Comparison of ENCODE assay signal across 33 cellular contexts in the genomic region with DNA sequence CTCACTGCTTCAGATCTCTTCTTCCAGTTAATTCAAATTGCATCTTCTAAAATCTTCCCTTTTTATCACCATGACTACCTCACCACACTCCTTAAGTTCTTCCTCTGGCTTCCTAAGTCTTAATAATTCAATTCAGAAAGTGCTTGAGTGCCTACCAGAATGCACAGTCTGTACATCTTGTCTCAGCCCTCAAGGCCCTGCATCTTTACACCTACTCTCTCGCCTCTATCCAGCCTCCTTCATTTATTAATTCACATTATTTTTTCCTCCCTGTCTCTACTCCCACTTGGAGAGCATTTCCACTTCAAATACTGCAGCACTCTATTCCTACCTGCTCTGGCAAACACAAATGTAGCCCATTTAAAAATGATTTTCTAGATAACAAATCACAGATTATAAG.
"Had no signal": no experiment of that assay in that cellular context is flagged by ENCODE, and none has a peak within 500 bp of the region (broad histone marks: within the 10 kb centered on the region; RNA-seq: fewer than 3 reads in every experiment).

No MANE protein-coding gene starts in this region.

- DNase-seq: activated B cell treated with CpG ODN at 0.5 μM for 24 hours; activated CD4-positive, alpha-beta memory T cell treated with anti-CD3 and anti-CD28 coated beads for 36 hours; activated CD4-positive, alpha-beta T cell treated with anti-CD3 and anti-CD28 coated beads for 4 hours; activated CD4-positive, alpha-beta T cell treated with anti-CD3 and anti-CD28 coated beads, Interleukin-2, amount 10 ng/mL, durations not matched to agents 24 days and 14 days; activated CD4-positive, alpha-beta T cell treated with anti-CD3 and anti-CD28 coated beads, Interleukin-2, amount 50 U/mL, for 1 hour; activated CD4-positive, alpha-beta T cell treated with anti-CD3 and anti-CD28 coated beads, Interleukin-2, amount 50 U/mL, for 4 hours; activated CD4-positive, CD25-positive, alpha-beta regulatory T cell treated with anti-CD3 and anti-CD28 coated beads, Interleukin-2, amount 50 U/mL, for 72 hours; activated CD8-positive, alpha-beta memory T cell treated with anti-CD3 and anti-CD28 coated beads, Interleukin-2, amount 50 U/mL, for 48 hours; activated CD8-positive, alpha-beta T cell treated with anti-CD3 and anti-CD28 coated beads for 36 hours; activated effector memory CD4-positive, alpha-beta T cell treated with Interleukin-2 at 50 U/mL for 16 hours; activated gamma-delta T cell; activated naive CD4-positive, alpha-beta T cell treated with anti-CD3 and anti-CD28 coated beads, Interleukin-2, amount 10 ng/mL, durations not matched to agents 7 days and 5 days; activated naive CD4-positive, alpha-beta T cell treated with Interleukin-2 at 50 U/mL for 16 hours; activated naive CD8-positive, alpha-beta T cell treated with anti-CD3 and anti-CD28 coated beads, Interleukin-2, amount 10 ng/mL, durations not matched to agents 7 days and 5 days; activated naive CD8-positive, alpha-beta T cell treated with anti-CD3 and anti-CD28 coated beads, Interleukin-2, amount 50 U/mL, for 24 hours; activated T-cell treated with anti-CD3 and anti-CD28 coated beads, Interleukin-2, amount 50 U/mL, for 24 hours; activated T-cell treated with anti-CD3 and anti-CD28 coated beads, Interleukin-2, amount 50 U/mL, for 48 hours; amygdala; anterior cingulate cortex; cerebellar nuclear complex; T-helper 1 cell; T-helper 2 cell; T-helper 9 cell had no signal

- H3K36me3 ChIP-seq: ascending aorta, cardiac muscle cell had no signal

- H3K9me3 ChIP-seq: ascending aorta had no signal

- H3K4me1 ChIP-seq: ascending aorta had no signal

- H3K4me3 Mint-ChIP-seq: activated B cell treated with CpG ODN at 0.5 μM for 24 hours; activated CD4-positive, alpha-beta memory T cell treated with anti-CD3 and anti-CD28 coated beads for 36 hours; activated CD4-positive, alpha-beta T cell treated with anti-CD3 and anti-CD28 coated beads, Interleukin-2, amount 10 ng/mL, durations not matched to agents 24 days and 14 days; activated CD8-positive, alpha-beta T cell treated with anti-CD3 and anti-CD28 coated beads for 36 hours; activated naive CD4-positive, alpha-beta T cell treated with anti-CD3 and anti-CD28 coated beads, Interleukin-2, amount 10 ng/mL, durations not matched to agents 7 days and 5 days; activated naive CD4-positive, alpha-beta T cell treated with anti-CD3 and anti-CD28 coated beads, Interleukin-2, amount 50 U/mL, for 24 hours; activated naive CD8-positive, alpha-beta T cell; activated naive CD8-positive, alpha-beta T cell treated with anti-CD3 and anti-CD28 coated beads, Interleukin-2, amount 10 ng/mL, durations not matched to agents 7 days and 5 days; activated naive CD8-positive, alpha-beta T cell treated with anti-CD3 and anti-CD28 coated beads, Interleukin-2, amount 50 U/mL, for 24 hours; activated T-cell treated with anti-CD3 and anti-CD28 coated beads, Interleukin-2, amount 50 U/mL, for 24 hours; brain; central memory CD8-positive, alpha-beta T cell; T-helper 1 cell treated with Interleukin-12 subunit alpha and Interleukin-12 subunit beta and Interleukin-4 antibody, amounts not matched to agents 30 μg/mL and 1 μg/mL, for 36 hours; T-helper 2 cell treated with Interferon-gamma antibody and Interleukin-4, amounts not matched to agents 5 μg/mL and 100 μg/mL, for 36 hours had no signal

- H3K27ac ChIP-seq: ascending aorta, cardiac muscle cell, VCaP had no signal

- H3K4me1 Mint-ChIP-seq: activated B cell treated with CpG ODN at 0.5 μM for 24 hours; activated CD4-positive, alpha-beta T cell treated with anti-CD3 and anti-CD28 coated beads, Interleukin-2, amount 10 ng/mL, durations not matched to agents 24 days and 14 days; activated naive CD4-positive, alpha-beta T cell treated with anti-CD3 and anti-CD28 coated beads, Interleukin-2, amount 10 ng/mL, durations not matched to agents 7 days and 5 days; activated naive CD4-positive, alpha-beta T cell treated with anti-CD3 and anti-CD28 coated beads, Interleukin-2, amount 50 U/mL, for 24 hours; activated naive CD8-positive, alpha-beta T cell treated with anti-CD3 and anti-CD28 coated beads, Interleukin-2, amount 10 ng/mL, durations not matched to agents 7 days and 5 days; activated naive CD8-positive, alpha-beta T cell treated with anti-CD3 and anti-CD28 coated beads, Interleukin-2, amount 50 U/mL, for 24 hours; central memory CD8-positive, alpha-beta T cell had no signal

- H3K27ac Mint-ChIP-seq: activated B cell treated with CpG ODN at 0.5 μM for 24 hours; activated CD4-positive, alpha-beta memory T cell treated with anti-CD3 and anti-CD28 coated beads for 36 hours; activated CD4-positive, alpha-beta T cell treated with anti-CD3 and anti-CD28 coated beads, Interleukin-2, amount 10 ng/mL, durations not matched to agents 24 days and 14 days; activated CD8-positive, alpha-beta T cell treated with anti-CD3 and anti-CD28 coated beads for 36 hours; activated naive CD4-positive, alpha-beta T cell treated with anti-CD3 and anti-CD28 coated beads, Interleukin-2, amount 10 ng/mL, durations not matched to agents 7 days and 5 days; activated naive CD4-positive, alpha-beta T cell treated with anti-CD3 and anti-CD28 coated beads, Interleukin-2, amount 50 U/mL, for 24 hours; activated naive CD8-positive, alpha-beta T cell; activated naive CD8-positive, alpha-beta T cell treated with anti-CD3 and anti-CD28 coated beads, Interleukin-2, amount 10 ng/mL, durations not matched to agents 7 days and 5 days; activated naive CD8-positive, alpha-beta T cell treated with anti-CD3 and anti-CD28 coated beads, Interleukin-2, amount 50 U/mL, for 24 hours; activated T-cell treated with anti-CD3 and anti-CD28 coated beads, Interleukin-2, amount 50 U/mL, for 24 hours; activated T-helper 2 cell treated with anti-CD3 and anti-CD28 coated beads, Interferon-gamma antibody, Interleukin-2, Interleukin-4, amounts not matched to agents 10 μg/mL and 5 μg/mL and 100 μg/mL, durations not matched to agents 14 hours and 24 hours and 36 hours; brain; T-helper 1 cell treated with Interleukin-12 subunit alpha and Interleukin-12 subunit beta and Interleukin-4 antibody, amounts not matched to agents 30 μg/mL and 1 μg/mL, for 36 hours; T-helper 2 cell treated with Interferon-gamma antibody and Interleukin-4, amounts not matched to agents 5 μg/mL and 100 μg/mL, for 36 hours had no signal

- H3K4me3 ChIP-seq: ascending aorta, cardiac muscle cell had no signal

- H3K9me3 Mint-ChIP-seq: activated B cell treated with CpG ODN at 0.5 μM for 24 hours; activated CD4-positive, alpha-beta memory T cell treated with anti-CD3 and anti-CD28 coated beads for 36 hours; activated CD4-positive, alpha-beta T cell treated with anti-CD3 and anti-CD28 coated beads, Interleukin-2, amount 10 ng/mL, durations not matched to agents 24 days and 14 days; activated CD8-positive, alpha-beta T cell treated with anti-CD3 and anti-CD28 coated beads for 36 hours; activated naive CD4-positive, alpha-beta T cell treated with anti-CD3 and anti-CD28 coated beads, Interleukin-2, amount 10 ng/mL, durations not matched to agents 7 days and 5 days; activated naive CD8-positive, alpha-beta T cell treated with anti-CD3 and anti-CD28 coated beads, Interleukin-2, amount 10 ng/mL, durations not matched to agents 7 days and 5 days; activated naive CD8-positive, alpha-beta T cell treated with anti-CD3 and anti-CD28 coated beads, Interleukin-2, amount 50 U/mL, for 24 hours; activated T-cell treated with anti-CD3 and anti-CD28 coated beads, Interleukin-2, amount 50 U/mL, for 24 hours; activated T-helper 2 cell treated with anti-CD3 and anti-CD28 coated beads, Interferon-gamma antibody, Interleukin-2, Interleukin-4, amounts not matched to agents 10 μg/mL and 5 μg/mL and 100 μg/mL, durations not matched to agents 14 hours and 24 hours and 36 hours; T-helper 1 cell treated with Interleukin-12 subunit alpha and Interleukin-12 subunit beta and Interleukin-4 antibody, amounts not matched to agents 30 μg/mL and 1 μg/mL, for 36 hours; T-helper 2 cell treated with Interferon-gamma antibody and Interleukin-4, amounts not matched to agents 5 μg/mL and 100 μg/mL, for 36 hours had no signal

- H3K36me3 Mint-ChIP-seq: activated CD4-positive, alpha-beta memory T cell treated with anti-CD3 and anti-CD28 coated beads for 36 hours; activated naive CD4-positive, alpha-beta T cell treated with anti-CD3 and anti-CD28 coated beads, Interleukin-2, amount 10 ng/mL, durations not matched to agents 7 days and 5 days; activated naive CD4-positive, alpha-beta T cell treated with anti-CD3 and anti-CD28 coated beads, Interleukin-2, amount 50 U/mL, for 24 hours; activated naive CD8-positive, alpha-beta T cell; activated naive CD8-positive, alpha-beta T cell treated with anti-CD3 and anti-CD28 coated beads, Interleukin-2, amount 10 ng/mL, durations not matched to agents 7 days and 5 days had no signal

- H3K27me3 ChIP-seq: ascending aorta, cardiac muscle cell had no signal

- H3K27me3 Mint-ChIP-seq: activated B cell treated with CpG ODN at 0.5 μM for 24 hours; activated CD4-positive, alpha-beta memory T cell treated with anti-CD3 and anti-CD28 coated beads for 36 hours; activated CD4-positive, alpha-beta T cell treated with anti-CD3 and anti-CD28 coated beads, Interleukin-2, amount 10 ng/mL, durations not matched to agents 24 days and 14 days; activated CD8-positive, alpha-beta T cell treated with anti-CD3 and anti-CD28 coated beads for 36 hours; activated naive CD4-positive, alpha-beta T cell treated with anti-CD3 and anti-CD28 coated beads, Interleukin-2, amount 10 ng/mL, durations not matched to agents 7 days and 5 days; activated naive CD4-positive, alpha-beta T cell treated with anti-CD3 and anti-CD28 coated beads, Interleukin-2, amount 50 U/mL, for 24 hours; activated T-cell treated with anti-CD3 and anti-CD28 coated beads, Interleukin-2, amount 50 U/mL, for 24 hours; brain; central memory CD8-positive, alpha-beta T cell had no signal

- ATAC-seq: activated CD8-positive, alpha-beta T cell treated with anti-CD3 and anti-CD28 coated beads for 36 hours; activated naive CD8-positive, alpha-beta T cell treated with anti-CD3 and anti-CD28 coated beads, Interleukin-2, amount 50 U/mL, for 24 hours had no signal
